Comparison of ENCODE assay signal across 8 cellular contexts in genomic region chrX:74536142-74537010, GRCh38.
DNase-seq lines count a peak whose midpoint lies in the region; ATAC-seq and TF ChIP-seq lines count a peak whose summit lies in the region.

No MANE protein-coding gene starts in this region.

- no peaks in the 10 kb centered on the region for H3K27me3 ChIP-seq in ascending aorta

- no peak overlapping the region; the same call in 1 of the 2 replicates for H3K27ac ChIP-seq in SK-N-MC
- H3K27ac ChIP-seq in ascending aorta = peak overlapping the region; percentile 85 to 92

- H3K4me1 ChIP-seq in ascending aorta = peaks cover 0 to 3% of the 10 kb centered on the region in 2 donors

- peak overlapping the region; percentile 68 for H3K4me3 ChIP-seq in SK-N-MC
- peak overlapping the region; percentile 52 to 64 for H3K4me3 ChIP-seq in ascending aorta

- intact Hi-C loops in ascending aorta (cut with DNase I) (loop anchor here (1.0 to 5.0 kb wide), 6 partner anchors 14 to 736 kb away; partner anchors contain the start of genes RLIM and UPRT), cardiac septum (cut with DNase I) (loop anchor here (1.0 to 5.0 kb wide), 3 partner anchors 115 to 244 kb away; partner anchors contain the start of gene SLC16A2)

- H3K9me3 ChIP-seq in SK-N-MC (ENCODE audit: low read depth, low read length) = no peaks in the 10 kb centered on the region
- H3K9me3 ChIP-seq in ascending aorta = no peaks in the 10 kb centered on the region

- H3K9ac ChIP-seq in SK-N-MC (ENCODE audit: insufficient read length) = no peak overlapping the region

- TF ChIP-seq CTCF in ascending aorta (IDR thresholded peaks at IDR 0.05) (peak; percentile 43 to 58 (median 48)), omental fat pad (IDR thresholded peaks at IDR 0.05) (peak in 1 of 3 donors; percentile 8)

- DNase-seq in EH (ENCODE audit: low read depth) (peak; percentile 86), LHCN-M2 (ENCODE audit: low read depth) (peak; percentile 87), SK-N-MC (ENCODE audit: low read depth, low spot score) (no peak), ascending aorta (ENCODE audit: low spot score in 2 of 2) (peak; percentile 43 to 90), cardiac septum (ENCODE audit: low spot score) (peak; percentile 92), omental fat pad (ENCODE audit: low spot score) (peak; percentile 57)

- H3K36me3 ChIP-seq in SK-N-MC (ENCODE audit: insufficient read depth, low read length) (no peaks in the 10 kb centered on the region), ascending aorta (no peaks in the 10 kb centered on the region)

- ATAC-seq in GM21737 (IDR thresholded peaks at IDR 0.05; ENCODE audit: unreplicated experiment) (peak; percentile 48), omental fat pad (ENCODE audit: low FRiP score) (peak; percentile 90), GM18861 (IDR thresholded peaks at IDR 0.05; ENCODE audit: unreplicated experiment) (no peak)
